21 cellular contexts compared by ENCODE assay signal in genomic region chr10:70952921-70953320, GRCh38.
DNase-seq lines count a peak whose midpoint lies in the region; FAIRE-seq and TF ChIP-seq lines count a peak whose summit lies in the region.
"Had no signal": no experiment of that assay in that cellular context is flagged by ENCODE, and none has a peak within 500 bp of the region (broad histone marks: within the 10 kb centered on the region; RNA-seq: fewer than 3 reads in every experiment).

No MANE protein-coding gene starts in this region.

- H3K4me3 ChIP-seq in spleen = no peak overlapping the region
- H3K4me3 ChIP-seq: A549; BLaER1 treated with 17β-estradiol and CSF1 and Interleukin-3, amounts not matched to agents 10 nM and 100 nM had no signal

- no peak for FAIRE-seq in H54 (lab: Jason Lieb, UNC)
- FAIRE-seq: A549, D721Med, G401.6, GM12891, GM18507 had no signal

- H3K4me1 ChIP-seq in spleen = no peaks in the 10 kb centered on the region
- H3K4me1 ChIP-seq: A549; BLaER1 treated with 17β-estradiol and CSF1 and Interleukin-3, amounts not matched to agents 10 nM and 100 nM had no signal

- peaks cover 0 to 11% (median 0%) of the 10 kb centered on the region in 7 donors for H3K27me3 ChIP-seq in spleen (replicated peaks in 1 of 7)
- H3K27me3 ChIP-seq: BLaER1 treated with 17β-estradiol and CSF1 and Interleukin-3, amounts not matched to agents 10 nM and 100 nM had no signal

- H3K36me3 ChIP-seq in spleen = no peaks in the 10 kb centered on the region
- H3K36me3 ChIP-seq: BLaER1 treated with 17β-estradiol and CSF1 and Interleukin-3, amounts not matched to agents 10 nM and 100 nM had no signal

- peak; percentile 24 for DNase-seq in NCI-H82 (lab: John Stamatoyannopoulos, UW)
- no peak for DNase-seq in NCI-H82 treated with DMSO at 0.1 percent for 48 hours (lab: John Stamatoyannopoulos, UW; ENCODE audit: unreplicated experiment)
- peak; percentile 32 for DNase-seq in posterior vena cava (ENCODE audit: low spot score)
- DNase-seq in spleen = peak; percentile 37
- DNase-seq in central memory CD4-positive, alpha-beta T cell = no peak
- DNase-seq in H54 (ENCODE audit: insufficient read length, low spot score) = no peak
- DNase-seq: AML-193; Caco-2; Calu3; CD4-positive, alpha-beta T cell; CD8-positive, alpha-beta T cell; DMS79 treated with DMSO at 0.1 percent for 48 hours; GF-D8 had no signal

- H3K9me3 ChIP-seq in spleen = no peaks in the 10 kb centered on the region
- H3K9me3 ChIP-seq: A549; BLaER1 treated with 17β-estradiol and CSF1 and Interleukin-3, amounts not matched to agents 10 nM and 100 nM; Caco-2 had no signal

- TF ChIP-seq CTCF in spleen (IDR thresholded peaks at IDR 0.05 in 8 of 11, conservative IDR thresholded peaks at IDR 0.05 in 3 of 11) = no peak

- intact Hi-C loops in posterior vena cava (cut with DNase I) = no loop called here
- intact Hi-C loops in spleen (cut with DNase I; ENCODE audit: low total_unique reads) = no loop called here

- 78 to 92% (median 83%) methylated on average over 5 of the region's 5 CpGs for WGBS in spleen, 5 donors

- TF ChIP-seq POLR2A in spleen (IDR thresholded peaks at IDR 0.05) = no peak
- no peak for TF ChIP-seq POLR2A in H54 (IDR thresholded peaks at IDR 0.05; ENCODE audit: low read depth, low read length)

- no peak overlapping the region for H3K27ac ChIP-seq in spleen
- H3K27ac ChIP-seq: 22Rv1; A549; BLaER1 treated with 17β-estradiol and CSF1 and Interleukin-3, amounts not matched to agents 10 nM and 100 nM; C4-2B had no signal

Comparison
In these comparisons a context has a peak if more than half of its experiments do, and no peak if none do; other contexts are left out.
1. DNase-seq: peak in NCI-H82 (single experiment), posterior vena cava (single experiment) and spleen (single experiment); none in NCI-H82 treated with DMSO at 0.1 percent for 48 hours (single experiment), central memory CD4-positive, alpha-beta T cell (single experiment) and H54 (single experiment).